Comparison of ENCODE assay signal across 20 cellular contexts in the genomic region with DNA sequence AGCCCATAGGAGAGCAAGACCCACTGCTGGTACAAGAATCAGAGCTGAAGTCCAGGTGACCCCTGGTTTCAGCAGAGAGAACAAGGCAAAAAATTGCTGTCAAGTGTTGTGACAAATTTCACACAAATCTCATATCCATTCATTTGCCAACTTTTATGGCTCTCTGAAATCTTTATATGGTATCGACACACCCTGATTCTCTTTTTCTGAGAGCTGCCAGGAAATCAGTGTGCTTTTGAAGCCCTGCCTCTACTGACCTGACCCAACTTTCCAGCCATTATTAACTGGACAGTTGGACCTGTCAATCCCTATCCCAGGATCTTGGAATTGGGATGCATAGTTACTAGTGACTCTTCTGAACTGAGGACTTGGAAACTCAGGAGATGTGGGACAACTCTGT.
"Had no signal": no experiment of that assay in that cellular context is flagged by ENCODE, and none has a peak within 500 bp of the region (broad histone marks: within the 10 kb centered on the region; RNA-seq: fewer than 3 reads in every experiment).

No MANE protein-coding gene starts in this region.

- H3K4me1 ChIP-seq: foreskin keratinocyte, gastroesophageal sphincter, left lung, lower lobe of right lung had no signal

- H3K4me3 ChIP-seq: coronary artery, dorsolateral prefrontal cortex, esophagus muscularis mucosa, gastroesophageal sphincter, heart left ventricle, hepatocyte, left lung, lower lobe of right lung had no signal

- H3K79me2 ChIP-seq: hepatocyte had no signal

- H3K36me3 ChIP-seq: esophagus muscularis mucosa, gastroesophageal sphincter, heart left ventricle, left lung, lower lobe of right lung had no signal

- DNase-seq: dermis blood vessel endothelial cell; dorsolateral prefrontal cortex; effector CD4-positive, alpha-beta T cell; effector memory CD4-positive, alpha-beta T cell; foreskin keratinocyte; heart left ventricle; hypothalamus; immature natural killer cell; islet precursor cell; kidney; kidney glomerular epithelial cell; left lung; left ventricle myocardium superior; lower lobe of right lung; mesendoderm; midbrain had no signal

- H2AFZ ChIP-seq: hepatocyte had no signal

- H3K27ac ChIP-seq: coronary artery, dorsolateral prefrontal cortex, esophagus muscularis mucosa, foreskin keratinocyte, gastroesophageal sphincter, heart left ventricle, hepatocyte, left lung, lower lobe of right lung had no signal

- H3K27me3 ChIP-seq: esophagus muscularis mucosa, foreskin keratinocyte, gastroesophageal sphincter, hepatocyte, left lung had no signal

- ATAC-seq: foreskin keratinocyte, gastroesophageal sphincter, heart left ventricle, left lung, left ventricle myocardium superior, lower lobe of right lung had no signal

- H3K9me3 ChIP-seq: esophagus muscularis mucosa, gastroesophageal sphincter, heart left ventricle, left lung, lower lobe of right lung had no signal

- H3K4me2 ChIP-seq: hepatocyte had no signal
